In genomic region chr6:134307074-134307473, GRCh38 we compare ENCODE assay signal across 15 cellular contexts. TPM values are rescaled to one million over a fixed set of nuclear protein-coding genes. Genes with fewer than 3 reads are reported as not detected.
DNase-seq lines count a peak whose midpoint lies in the region; ATAC-seq and TF ChIP-seq lines count a peak whose summit lies in the region.
"Had no signal": no experiment of that assay in that cellular context is flagged by ENCODE, and none has a peak within 500 bp of the region (broad histone marks: within the 10 kb centered on the region; RNA-seq: fewer than 3 reads in every experiment).

No MANE protein-coding gene starts in this region.

- H3K36me3 ChIP-seq in adrenal gland (replicated peaks in 1 of 2), result no peaks in the 10 kb centered on the region
- no peaks in the 10 kb centered on the region for H3K36me3 ChIP-seq in parathyroid adenoma (ENCODE audit: control insufficient read depth, insufficient read depth, low read length)
- H3K36me3 ChIP-seq in prostate gland, result no peaks in the 10 kb centered on the region

- TF ChIP-seq POLR2A in adrenal gland (IDR thresholded peaks at IDR 0.05) (no peak), prostate gland (IDR thresholded peaks at IDR 0.05) (no peak)

- no peak for ATAC-seq in stimulated activated naive CD8-positive, alpha-beta T cell treated with anti-CD3 and anti-CD28 coated beads, Interleukin-15, amount 100 ng/mL, for 72 hours
- ATAC-seq in GM21717 (IDR thresholded peaks at IDR 0.05; ENCODE audit: unreplicated experiment), result no peak
- ATAC-seq: A549, GM23338 had no signal

- no peaks in the 10 kb centered on the region for H3K9me3 Mint-ChIP-seq in stimulated activated naive CD8-positive, alpha-beta T cell treated with anti-CD3 and anti-CD28 coated beads, Interleukin-15, amount 100 ng/mL, for 72 hours
- H3K9me3 Mint-ChIP-seq: GM23338 had no signal

- no peak overlapping the region for H3K9ac ChIP-seq in parathyroid adenoma

- H3K4me3 ChIP-seq in adrenal gland (no peak overlapping the region), parathyroid adenoma (ENCODE audit: low read depth, low read length) (peak overlapping the region; percentile 13), prostate gland (no peak overlapping the region)
- H3K4me3 ChIP-seq: A549, GM23338 had no signal

- TF ChIP-seq CTCF in adrenal gland (IDR thresholded peaks at IDR 0.05) (no peak), parathyroid adenoma (IDR thresholded peaks at IDR 0.05) (no peak), prostate gland (IDR thresholded peaks at IDR 0.05) (no peak)

- peak overlapping the region; percentile 4 for H3K4me2 ChIP-seq in parathyroid adenoma (ENCODE audit: low read length)
- H3K4me2 ChIP-seq: A549, GM23338 had no signal

- no peak overlapping the region for H3K4me3 Mint-ChIP-seq in stimulated activated naive CD8-positive, alpha-beta T cell treated with anti-CD3 and anti-CD28 coated beads, Interleukin-15, amount 100 ng/mL, for 72 hours
- H3K4me3 Mint-ChIP-seq: CD4-positive, CD25-positive, alpha-beta regulatory T cell; GM23338; H9 had no signal

- H3K4me1 Mint-ChIP-seq in stimulated activated naive CD8-positive, alpha-beta T cell treated with anti-CD3 and anti-CD28 coated beads, Interleukin-15, amount 100 ng/mL, for 72 hours, result peaks cover 31% of the 10 kb centered on the region

- intact Hi-C loops in adrenal gland (cut with DNase I) (no loop called here), prostate gland (cut with DNase I) (no loop called here)

- DNase-seq in adrenal gland (peak in 1 of 7 donors; percentile 25), caudate nucleus (lab: John Stamatoyannopoulos, UW) (no peak), RPMI8226 (no peak), prostate gland (ENCODE audit: low spot score) (no peak)
- DNase-seq in stimulated activated naive CD8-positive, alpha-beta T cell treated with anti-CD3 and anti-CD28 coated beads, Interleukin-15, amount 100 ng/mL, for 72 hours, result no peak
- DNase-seq: CD4-positive, CD25-positive, alpha-beta regulatory T cell; DMS53; GF-D8; H9; IMR-90 had no signal

- H3K27me3 ChIP-seq in adrenal gland (no peaks in the 10 kb centered on the region), parathyroid adenoma (ENCODE audit: control insufficient read depth, insufficient read depth, low read length) (no peaks in the 10 kb centered on the region), prostate gland (replicated peaks; ENCODE audit: insufficient read depth) (no peaks in the 10 kb centered on the region)

- no peak overlapping the region for H3K27ac Mint-ChIP-seq in stimulated activated naive CD8-positive, alpha-beta T cell treated with anti-CD3 and anti-CD28 coated beads, Interleukin-15, amount 100 ng/mL, for 72 hours
- H3K27ac Mint-ChIP-seq: CD4-positive, CD25-positive, alpha-beta regulatory T cell; GM23338; H9 had no signal

- peaks cover 80% of the 10 kb centered on the region for H3K79me2 ChIP-seq in parathyroid adenoma

- H3K4me1 ChIP-seq in adrenal gland (replicated peaks in 1 of 2) (peaks cover 25 to 32% of the 10 kb centered on the region in 2 donors), parathyroid adenoma (peaks cover 49% of the 10 kb centered on the region), prostate gland (replicated peaks) (no peaks in the 10 kb centered on the region)

- peak overlapping the region; percentile 35 to 87 (median 73) for H3K27ac ChIP-seq in adrenal gland
- H3K27ac ChIP-seq in caudate nucleus (ENCODE audit: low read depth, low read length), result peak overlapping the region; percentile 27
- H3K27ac ChIP-seq in parathyroid adenoma, result no peak overlapping the region
- H3K27ac ChIP-seq in temporal lobe (ENCODE audit: low read depth, low read length), result peak overlapping the region; percentile 27
- no peak overlapping the region for H3K27ac ChIP-seq in prostate gland

- H2AFZ ChIP-seq in parathyroid adenoma, result no peak overlapping the region
- H2AFZ ChIP-seq: GM23338 had no signal

- 50 to 57% (median 54%) methylated on average over 6 of the region's 6 CpGs for WGBS in adrenal gland, 4 donors
- 90% methylated on average over 6 of the region's 6 CpGs for WGBS in prostate gland

- H3K9me3 ChIP-seq in adrenal gland (replicated peaks in 1 of 3) (no peaks in the 10 kb centered on the region), parathyroid adenoma (ENCODE audit: control insufficient read depth, low read length) (no peaks in the 10 kb centered on the region), prostate gland (no peaks in the 10 kb centered on the region)
- H3K9me3 ChIP-seq: A549 had no signal

- H3K27me3 Mint-ChIP-seq in stimulated activated naive CD8-positive, alpha-beta T cell treated with anti-CD3 and anti-CD28 coated beads, Interleukin-15, amount 100 ng/mL, for 72 hours, result no peaks in the 10 kb centered on the region
- H3K27me3 Mint-ChIP-seq: CD4-positive, CD25-positive, alpha-beta regulatory T cell had no signal

RNA-seq across cellular contexts. Expression of gene SGK1, which starts 10.8 kb away (rescaled TPM):
- total RNA-seq in adrenal gland (100 to 1,000 TPM; 123 to 685 (median 238) TPM), temporal lobe (30.5 TPM), prostate gland (100 to 1,000 TPM; 243 to 260 TPM)
- 100 to 1,000 TPM; 104 to 162 (median 136) TPM for polyA plus RNA-seq in adrenal gland

Comparison
In these comparisons a context has a peak if more than half of its experiments do, and no peak if none do; other contexts are left out.
1. H3K27ac ChIP-seq: peak in adrenal gland (5 of 5), caudate nucleus (single experiment) and temporal lobe (single experiment); none in parathyroid adenoma (single experiment) and prostate gland (0 of 2).